ENCODE assay signal across 14 cellular contexts in genomic region chr20:3121271-3121911, GRCh38. TPM values are rescaled to one million over a fixed set of nuclear protein-coding genes. Genes with fewer than 3 reads are reported as not detected.
DNase-seq lines count a peak whose midpoint lies in the region; ATAC-seq and TF ChIP-seq lines count a peak whose summit lies in the region.
"Had no signal": no experiment of that assay in that cellular context is flagged by ENCODE, and none has a peak within 500 bp of the region (broad histone marks: within the 10 kb centered on the region; RNA-seq: fewer than 3 reads in every experiment).

No MANE protein-coding gene starts in this region.

- peak; percentile 58 for ATAC-seq in central memory CD8-positive, alpha-beta T cell (replicated peaks; ENCODE audit: extremely low read depth, poor library complexity, severe bottlenecking)

- no peak for TF ChIP-seq CTCF in sigmoid colon (IDR thresholded peaks at IDR 0.05)

- no peak for TF ChIP-seq POLR2A in sigmoid colon (IDR thresholded peaks at IDR 0.05)

- intact Hi-C loops in sigmoid colon (cut with DNase I) = no loop called here

- H3K36me3 ChIP-seq in sigmoid colon = peaks cover 13 to 34% (median 19%) of the 10 kb centered on the region in 4 donors
- H3K36me3 ChIP-seq: MG63 had no signal

- no peaks in the 10 kb centered on the region for H3K9me3 Mint-ChIP-seq in central memory CD8-positive, alpha-beta T cell

- no peaks in the 10 kb centered on the region for H3K27me3 Mint-ChIP-seq in central memory CD8-positive, alpha-beta T cell

- no peaks in the 10 kb centered on the region for H3K27me3 ChIP-seq in sigmoid colon
- H3K27me3 ChIP-seq: MG63 had no signal

- DNase-seq in activated T-cell treated with anti-CD3 and anti-CD28 coated beads for 1 hour (ENCODE audit: low read depth) (peak; percentile 9), NCI-H2196 (lab: John Stamatoyannopoulos, UW; ENCODE audit: unreplicated experiment) (peak; percentile 34), sigmoid colon (peak; percentile 40), NCI-H1105 (lab: John Stamatoyannopoulos, UW) (no peak), islet precursor cell (no peak), inferior parietal cortex (ENCODE audit: extremely low spot score) (no peak)
- no peak for DNase-seq in activated T-cell treated with anti-CD3 and anti-CD28 coated beads, Interleukin-2, amount 50 U/mL, for 48 hours
- DNase-seq in central memory CD8-positive, alpha-beta T cell (ENCODE audit: low spot score in 2 of 2) = no peak
- DNase-seq: MG63; NCI-H446 treated with DMSO at 0.1 percent for 48 hours; stimulated activated CD4-positive, alpha-beta T cell treated with anti-CD3 and anti-CD28 coated beads, Interleukin-12 subunit alpha, Interleukin-12 subunit beta, amount 100 ng/mL, for 4 hours had no signal

- H3K4me1 Mint-ChIP-seq in central memory CD8-positive, alpha-beta T cell = peaks cover 24% of the 10 kb centered on the region

- no peaks in the 10 kb centered on the region for H3K9me3 ChIP-seq in sigmoid colon
- H3K9me3 ChIP-seq: MG63 had no signal

- peaks cover 9% of the 10 kb centered on the region for H3K36me3 Mint-ChIP-seq in central memory CD8-positive, alpha-beta T cell (ENCODE audit: insufficient read depth)

- H3K4me3 ChIP-seq in sigmoid colon = no peak overlapping the region
- H3K4me3 ChIP-seq: MG63 had no signal

- H3K27ac Mint-ChIP-seq in central memory CD8-positive, alpha-beta T cell (ENCODE audit: low read depth) = peak overlapping the region; percentile 60

- no peak overlapping the region for H3K27ac ChIP-seq in sigmoid colon

- no peak for TF ChIP-seq EP300 in sigmoid colon (IDR thresholded peaks at IDR 0.05)

- H3K4me3 Mint-ChIP-seq in central memory CD8-positive, alpha-beta T cell = no peak overlapping the region

- WGBS in sigmoid colon, 2 donors = 73 to 90% methylated on average over 11 of the region's 11 CpGs

- peaks cover 0 to 8% (median 3%) of the 10 kb centered on the region in 4 donors for H3K4me1 ChIP-seq in sigmoid colon

RNA-seq across cellular contexts. Expression of gene AVP, which starts 36.9 kb away (rescaled TPM):
- not detected for total RNA-seq in sigmoid colon
- not detected for polyA plus RNA-seq in sigmoid colon
- total RNA-seq: H1, osteocyte, ureter had no signal

RNA-seq across cellular contexts. Expression of gene FASTKD5, which starts 38.3 kb away (rescaled TPM):
- total RNA-seq in sigmoid colon = 10 to 100 TPM in 2 of 4 donors, 1 to 10 TPM in 2; 9.1 to 12.5 (median 10.3) TPM
- polyA plus RNA-seq in sigmoid colon = 10 to 100 TPM in 2 of 3 donors, 1 to 10 TPM in 1; 7.2 to 14.4 (median 11.3) TPM

RNA-seq across cellular contexts. Expression of gene UBOX5, which starts 38.3 kb away (rescaled TPM):
- 1 to 10 TPM; 6.3 to 9.4 (median 7.5) TPM for total RNA-seq in sigmoid colon
- 1 to 10 TPM; 3.0 to 5.0 (median 3.0) TPM for polyA plus RNA-seq in sigmoid colon

RNA-seq across cellular contexts. Expression of gene OXT, which starts 50.0 kb away (rescaled TPM):
- total RNA-seq in sigmoid colon = not detected
- polyA plus RNA-seq in sigmoid colon = under 1 TPM in 1 of 3 donors, not detected in 2; 0.29 TPM
- total RNA-seq: H1, osteocyte, ureter had no signal
- polyA plus RNA-seq: H1 had no signal

RNA-seq across cellular contexts. Expression of gene LZTS3, which starts 52.0 kb away (rescaled TPM):
- total RNA-seq in sigmoid colon = 1 to 10 TPM; 5.4 to 9.4 (median 8.4) TPM
- 10 to 100 TPM in 1 of 3 donors, 1 to 10 TPM in 2; 2.4 to 10.5 (median 2.5) TPM for polyA plus RNA-seq in sigmoid colon

Comparison
In these comparisons a context has a peak if more than half of its experiments do, and no peak if none do; other contexts are left out.
1. DNase-seq: peak in activated T-cell treated with anti-CD3 and anti-CD28 coated beads for 1 hour (single experiment), NCI-H2196 (single experiment) and sigmoid colon (single experiment); none in activated T-cell treated with anti-CD3 and anti-CD28 coated beads, Interleukin-2, amount 50 U/mL, for 48 hours (0 of 2), central memory CD8-positive, alpha-beta T cell (0 of 2), NCI-H1105 (single experiment), islet precursor cell (single experiment) and inferior parietal cortex (single experiment).